ENCODE assay signal across 1 cellular context in the genomic region with DNA sequence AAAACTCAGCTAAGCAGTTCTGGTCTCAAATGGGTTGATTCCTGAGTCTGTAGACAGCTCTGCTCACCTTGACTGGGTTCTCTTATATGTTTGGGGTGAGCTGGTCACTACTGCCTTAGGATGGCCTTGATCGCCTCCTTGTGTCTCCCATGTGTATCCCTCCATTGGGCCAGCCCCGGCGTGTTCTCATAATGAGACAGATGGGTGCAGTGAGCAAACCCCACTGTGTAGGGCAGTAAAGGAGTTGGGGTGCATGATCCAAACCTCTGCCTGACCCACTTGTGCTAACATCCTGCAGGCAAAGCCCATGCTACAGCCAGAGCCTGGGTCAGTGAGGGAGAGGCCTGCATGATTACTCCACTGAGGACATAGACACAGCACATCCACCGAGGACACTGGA.
TF ChIP-seq lines count a peak whose summit lies in the region.

No MANE protein-coding gene starts in this region.

TF ChIP-seq in HCT116, 20 proteins besides CTCF, POLR2A, EP300 and RAD21 (continued from another document):
- no peak for TF ChIP-seq SRF (IDR thresholded peaks at IDR 0.05; ENCODE audit: low read depth)
- TF ChIP-seq CBX3 (IDR thresholded peaks at IDR 0.05; ENCODE audit: low read depth) = no peak
- no peak for TF ChIP-seq POLR2AphosphoS5 (IDR thresholded peaks at IDR 0.05; ENCODE audit: low read depth, low read length)
- TF ChIP-seq ELF1 (IDR thresholded peaks at IDR 0.05; ENCODE audit: borderline replicate concordance, low read depth) = no peak
- TF ChIP-seq, protein P1, sequence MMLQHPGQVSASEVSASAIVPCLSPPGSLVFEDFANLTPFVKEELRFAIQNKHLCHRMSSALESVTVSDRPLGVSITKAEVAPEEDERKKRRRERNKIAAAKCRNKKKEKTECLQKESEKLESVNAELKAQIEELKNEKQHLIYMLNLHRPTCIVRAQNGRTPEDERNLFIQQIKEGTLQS (IDR thresholded peaks at IDR 0.05) = no peak
